8 cellular contexts compared by ENCODE assay signal in the genomic region with DNA sequence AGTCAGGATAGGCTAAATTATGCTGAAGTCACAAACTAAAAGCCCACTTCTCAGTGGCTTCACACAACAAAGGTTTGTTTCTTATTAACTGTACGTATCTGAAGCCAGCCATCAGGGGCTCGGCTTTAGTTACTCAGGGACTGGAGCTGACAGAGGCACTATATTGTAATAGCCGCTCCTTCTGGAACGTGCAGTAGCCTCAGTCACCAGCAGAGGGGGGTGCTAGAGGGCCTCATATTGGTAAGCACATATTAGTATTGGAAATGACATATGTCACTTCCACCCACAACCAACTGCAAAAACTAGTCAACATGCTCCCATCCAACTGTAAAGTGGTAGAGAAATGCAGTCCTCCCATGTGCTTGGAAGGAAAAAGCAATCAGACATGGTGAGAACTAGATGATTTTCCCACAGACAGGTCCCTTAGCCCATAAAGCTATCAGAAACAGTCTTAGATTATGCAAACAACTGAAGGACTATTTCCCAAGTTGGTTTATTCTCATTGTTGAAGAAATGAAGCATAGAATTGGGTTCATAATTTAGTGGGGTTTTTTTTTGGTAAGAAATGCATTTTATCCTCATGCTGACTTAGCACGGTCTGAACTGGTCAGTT.
DNase-seq lines count a peak whose midpoint lies in the region; ATAC-seq lines count a peak whose summit lies in the region.

No MANE protein-coding gene starts in this region.

- peaks cover 1% of the 10 kb centered on the region for H3K27me3 ChIP-seq in CD4-positive, CD25-positive, alpha-beta regulatory T cell (ENCODE audit: control insufficient read depth, insufficient read depth, low read length)

- no peaks in the 10 kb centered on the region for H3K36me3 Mint-ChIP-seq in CD4-positive, CD25-positive, alpha-beta regulatory T cell
- H3K36me3 Mint-ChIP-seq in effector memory CD8-positive, alpha-beta T cell (ENCODE audit: insufficient read depth), result no peaks in the 10 kb centered on the region

- peak; percentile 67 to 77 for ATAC-seq in CD4-positive, CD25-positive, alpha-beta regulatory T cell (ENCODE audit: low read depth in 2 of 2)
- ATAC-seq in GM19025 (IDR thresholded peaks at IDR 0.05; ENCODE audit: low read depth, unreplicated experiment), result peak; percentile 94
- ATAC-seq in HG03108 (IDR thresholded peaks at IDR 0.05; ENCODE audit: unreplicated experiment), result peak; percentile 81
- ATAC-seq in effector memory CD8-positive, alpha-beta T cell (replicated peaks), result peak; percentile 69

- no peaks in the 10 kb centered on the region for H3K4me1 ChIP-seq in CD4-positive, CD25-positive, alpha-beta regulatory T cell (ENCODE audit: control insufficient read depth, insufficient read depth, low read length, poor library complexity, severe bottlenecking)

- no peak overlapping the region for H3K4me3 Mint-ChIP-seq in CD4-positive, CD25-positive, alpha-beta regulatory T cell
- no peak overlapping the region for H3K4me3 Mint-ChIP-seq in effector memory CD8-positive, alpha-beta T cell

- no peaks in the 10 kb centered on the region for H3K9me3 ChIP-seq in CD4-positive, CD25-positive, alpha-beta regulatory T cell (ENCODE audit: control insufficient read depth in 2 of 2, low read length in 2 of 2)

- H3K27ac ChIP-seq in CD4-positive, CD25-positive, alpha-beta regulatory T cell (ENCODE audit: insufficient read depth, low read length, poor library complexity, severe bottlenecking), result no peak overlapping the region

- H3K4me1 Mint-ChIP-seq in CD4-positive, CD25-positive, alpha-beta regulatory T cell, result no peaks in the 10 kb centered on the region
- no peaks in the 10 kb centered on the region for H3K4me1 Mint-ChIP-seq in effector memory CD8-positive, alpha-beta T cell (ENCODE audit: low read depth in 2 of 2)

- H3K36me3 ChIP-seq in CD4-positive, CD25-positive, alpha-beta regulatory T cell (ENCODE audit: control insufficient read depth, insufficient read depth, low read length), result no peaks in the 10 kb centered on the region

- DNase-seq in CD4-positive, CD25-positive, alpha-beta regulatory T cell, result peak; percentile 19 to 68 (median 36)
- DNase-seq in NCI-H446 (lab: John Stamatoyannopoulos, UW) (peak; percentile 46 to 77), myocyte (ENCODE audit: low read depth) (peak; percentile 55)
- peak; percentile 49 for DNase-seq in activated CD4-positive, alpha-beta T cell treated with anti-CD3 and anti-CD28 coated beads, Interleukin-2, amount 50 U/mL, for 1 hour
- DNase-seq in effector memory CD8-positive, alpha-beta T cell, result peak; percentile 15 to 46 (median 17)
- peak; percentile 29 for DNase-seq in stimulated activated naive CD4-positive, alpha-beta T cell treated with Interleukin-2 at 50 U/mL for 16 hours (lab: John Stamatoyannopoulos, UW)

- H3K27ac Mint-ChIP-seq in CD4-positive, CD25-positive, alpha-beta regulatory T cell, result no peak overlapping the region
- no peak overlapping the region for H3K27ac Mint-ChIP-seq in effector memory CD8-positive, alpha-beta T cell

- no peak overlapping the region for H3K4me3 ChIP-seq in CD4-positive, CD25-positive, alpha-beta regulatory T cell (ENCODE audit: low read depth, low read length)

- H3K27me3 Mint-ChIP-seq in CD4-positive, CD25-positive, alpha-beta regulatory T cell, result peaks cover 8% of the 10 kb centered on the region
- peaks cover 11 to 20% of the 10 kb centered on the region in 2 donors for H3K27me3 Mint-ChIP-seq in effector memory CD8-positive, alpha-beta T cell

- no peaks in the 10 kb centered on the region for H3K9me3 Mint-ChIP-seq in CD4-positive, CD25-positive, alpha-beta regulatory T cell
- no peaks in the 10 kb centered on the region for H3K9me3 Mint-ChIP-seq in effector memory CD8-positive, alpha-beta T cell
